In genomic region chr9:71896762-71897161, GRCh38 we compare ENCODE assay signal across 14 cellular contexts. TPM values are rescaled to one million over a fixed set of nuclear protein-coding genes. Genes with fewer than 3 reads are reported as not detected.
DNase-seq lines count a peak whose midpoint lies in the region; ATAC-seq and TF ChIP-seq lines count a peak whose summit lies in the region.
"Had no signal": no experiment of that assay in that cellular context is flagged by ENCODE, and none has a peak within 500 bp of the region (broad histone marks: within the 10 kb centered on the region; RNA-seq: fewer than 3 reads in every experiment).

No MANE protein-coding gene starts in this region.

- H3K27me3 ChIP-seq in HL-60 (ENCODE audit: insufficient read depth, poor library complexity, severe bottlenecking) (no peaks in the 10 kb centered on the region), right lobe of liver (no peaks in the 10 kb centered on the region)
- H3K27me3 ChIP-seq: SJSA1, stomach had no signal

- intact Hi-C loops in activated CD4-positive, alpha-beta T cell treated with anti-CD3 and anti-CD28 coated beads, Interleukin-2, amount 10 ng/mL, durations not matched to agents 24 days and 14 days (cut with micrococcal nuclease) = loop anchor here (1.0 to 10.0 kb wide), 4 partner anchors 9 to 1258 kb away; partner anchors contain the start of genes ABHD17B, ANXA1 and C9orf85
- intact Hi-C loops in right lobe of liver (cut with DNase I) = no loop called here

- H3K4me3 Mint-ChIP-seq in activated CD4-positive, alpha-beta T cell treated with anti-CD3 and anti-CD28 coated beads, Interleukin-2, amount 10 ng/mL, durations not matched to agents 24 days and 14 days = peak overlapping the region; percentile 67
- H3K4me3 Mint-ChIP-seq in T-helper 17 cell = no peak overlapping the region
- H3K4me3 Mint-ChIP-seq in naive thymus-derived CD8-positive, alpha-beta T cell = peak overlapping the region in 8 of 10 donors; percentile 15 to 68 (median 56)

- peaks cover 0 to 20% (median 5%) of the 10 kb centered on the region in 4 donors for H3K4me1 ChIP-seq in right lobe of liver
- H3K4me1 ChIP-seq: Caco-2, SJSA1 had no signal

- H3K36me3 ChIP-seq in right lobe of liver = no peaks in the 10 kb centered on the region
- H3K36me3 ChIP-seq: SJSA1, stomach had no signal

- no peak for TF ChIP-seq CTCF in HL-60 (IDR thresholded peaks at IDR 0.05; ENCODE audit: insufficient read depth, low read length)
- TF ChIP-seq CTCF in right lobe of liver (IDR thresholded peaks at IDR 0.05) = no peak

- H3K4me3 ChIP-seq in HL-60 (replicated peaks; ENCODE audit: insufficient read depth, low read length) (no peak overlapping the region), right lobe of liver (no peak overlapping the region)
- H3K4me3 ChIP-seq: SJSA1, stomach had no signal

- DNase-seq in activated CD4-positive, alpha-beta T cell treated with anti-CD3 and anti-CD28 coated beads, Interleukin-2, amount 10 ng/mL, durations not matched to agents 24 days and 14 days = no peak
- no peak for DNase-seq in activated CD4-positive, alpha-beta T cell treated with anti-CD3 and anti-CD28 coated beads, Interleukin-2, amount 50 U/mL, for 48 hours
- peak in 1 of 2 experiments; percentile 32 for DNase-seq in HL-60 (ENCODE audit: low read depth in 1 of 2, low spot score in 1 of 2)
- DNase-seq in T-helper 17 cell = no peak
- DNase-seq in naive thymus-derived CD8-positive, alpha-beta T cell = no peak
- no peak for DNase-seq in EL
- DNase-seq in right lobe of liver = no peak
- DNase-seq: Caco-2, mesendoderm, NCI-H187 treated with DMSO at 0.1 percent for 48 hours, NCI-H446, stomach had no signal

- no peak for ATAC-seq in T-helper 17 cell
- ATAC-seq in naive thymus-derived CD8-positive, alpha-beta T cell = no peak
- no peak for ATAC-seq in HG02840 (IDR thresholded peaks at IDR 0.05; ENCODE audit: low FRiP score, unreplicated experiment)
- ATAC-seq in right lobe of liver = no peak

- H3K36me3 Mint-ChIP-seq in activated CD4-positive, alpha-beta T cell treated with anti-CD3 and anti-CD28 coated beads, Interleukin-2, amount 10 ng/mL, durations not matched to agents 24 days and 14 days (ENCODE audit: low read depth) = peaks cover 7% of the 10 kb centered on the region
- H3K36me3 Mint-ChIP-seq in T-helper 17 cell (ENCODE audit: low read depth) = peaks cover 2% of the 10 kb centered on the region
- H3K36me3 Mint-ChIP-seq in naive thymus-derived CD8-positive, alpha-beta T cell = no peaks in the 10 kb centered on the region

- POLR2A ChIA-PET in naive thymus-derived CD8-positive, alpha-beta T cell (lab: Charles Lee) = interaction anchor here (0.8 kb wide), 1 partner anchor 14 kb away, joined by 4 read pairs; the partner anchor contains the start of gene ABHD17B

- no peaks in the 10 kb centered on the region for H3K9me3 ChIP-seq in T-helper 17 cell (ENCODE audit: control insufficient read depth, low read length, poor library complexity, severe bottlenecking)
- no peaks in the 10 kb centered on the region for H3K9me3 ChIP-seq in right lobe of liver
- H3K9me3 ChIP-seq: Caco-2, SJSA1, stomach had no signal

- peak overlapping the region; percentile 80 for H3K27ac Mint-ChIP-seq in activated CD4-positive, alpha-beta T cell treated with anti-CD3 and anti-CD28 coated beads, Interleukin-2, amount 10 ng/mL, durations not matched to agents 24 days and 14 days
- peak overlapping the region; percentile 81 for H3K27ac Mint-ChIP-seq in T-helper 17 cell
- peak overlapping the region in 7 of 10 donors; percentile 24 to 84 (median 57) for H3K27ac Mint-ChIP-seq in naive thymus-derived CD8-positive, alpha-beta T cell

- peak overlapping the region; percentile 96 for H3K27ac ChIP-seq in HL-60 (replicated peaks)
- H3K27ac ChIP-seq in right lobe of liver = no peak overlapping the region
- H3K27ac ChIP-seq: SJSA1, stomach had no signal

- H3K4me1 Mint-ChIP-seq in activated CD4-positive, alpha-beta T cell treated with anti-CD3 and anti-CD28 coated beads, Interleukin-2, amount 10 ng/mL, durations not matched to agents 24 days and 14 days = peaks cover 65% of the 10 kb centered on the region
- peaks cover 44% of the 10 kb centered on the region for H3K4me1 Mint-ChIP-seq in T-helper 17 cell
- H3K4me1 Mint-ChIP-seq in naive thymus-derived CD8-positive, alpha-beta T cell = peaks cover 30 to 88% (median 76%) of the 10 kb centered on the region in 4 donors

- TF ChIP-seq POLR2A in right lobe of liver (IDR thresholded peaks at IDR 0.05) = no peak

- no peaks in the 10 kb centered on the region for H3K9me3 Mint-ChIP-seq in activated CD4-positive, alpha-beta T cell treated with anti-CD3 and anti-CD28 coated beads, Interleukin-2, amount 10 ng/mL, durations not matched to agents 24 days and 14 days
- H3K9me3 Mint-ChIP-seq in naive thymus-derived CD8-positive, alpha-beta T cell = no peaks in the 10 kb centered on the region

- H3K27me3 Mint-ChIP-seq in activated CD4-positive, alpha-beta T cell treated with anti-CD3 and anti-CD28 coated beads, Interleukin-2, amount 10 ng/mL, durations not matched to agents 24 days and 14 days = no peaks in the 10 kb centered on the region
- H3K27me3 Mint-ChIP-seq in T-helper 17 cell = no peaks in the 10 kb centered on the region
- H3K27me3 Mint-ChIP-seq in naive thymus-derived CD8-positive, alpha-beta T cell = no peaks in the 10 kb centered on the region

RNA-seq across cellular contexts. Expression of gene ABHD17B, which starts 14.2 kb away (rescaled TPM):
- total RNA-seq in activated CD4-positive, alpha-beta T cell treated with anti-CD3 and anti-CD28 coated beads, Interleukin-2, amount 10 ng/mL, durations not matched to agents 24 days and 14 days = 18.3 and 19.7 TPM in 2 replicates
- total RNA-seq in T-helper 17 cell (10 to 100 TPM in 1 of 2 donors, 1 to 10 TPM in 1; 9.1 to 15.9 TPM), right lobe of liver (10 to 100 TPM in 3 of 6 experiments, 1 to 10 TPM in 3; 8.4 to 13.1 (median 10.3) TPM)
- total RNA-seq in naive thymus-derived CD8-positive, alpha-beta T cell = 10 to 100 TPM; 23.1 to 24.9 TPM
- polyA plus RNA-seq in naive thymus-derived CD8-positive, alpha-beta T cell = 10 to 100 TPM; 20.3 to 25.8 (median 23.9) TPM

RNA-seq across cellular contexts. Expression of gene C9orf85, which starts 14.7 kb away (rescaled TPM):
- 9.4 and 11.6 TPM in 2 replicates for total RNA-seq in activated CD4-positive, alpha-beta T cell treated with anti-CD3 and anti-CD28 coated beads, Interleukin-2, amount 10 ng/mL, durations not matched to agents 24 days and 14 days
- total RNA-seq in T-helper 17 cell (1 to 10 TPM; 5.4 to 6.2 TPM), right lobe of liver (1 to 10 TPM; 3.8 to 8.6 (median 6.3) TPM)
- 1 to 10 TPM; 8.2 to 8.5 TPM for total RNA-seq in naive thymus-derived CD8-positive, alpha-beta T cell
- 10 to 100 TPM in 2 of 3 donors, 1 to 10 TPM in 1; 7.8 to 11.1 (median 10.4) TPM for polyA plus RNA-seq in naive thymus-derived CD8-positive, alpha-beta T cell
